Comparison of ENCODE assay signal across 14 cellular contexts in the genomic region with DNA sequence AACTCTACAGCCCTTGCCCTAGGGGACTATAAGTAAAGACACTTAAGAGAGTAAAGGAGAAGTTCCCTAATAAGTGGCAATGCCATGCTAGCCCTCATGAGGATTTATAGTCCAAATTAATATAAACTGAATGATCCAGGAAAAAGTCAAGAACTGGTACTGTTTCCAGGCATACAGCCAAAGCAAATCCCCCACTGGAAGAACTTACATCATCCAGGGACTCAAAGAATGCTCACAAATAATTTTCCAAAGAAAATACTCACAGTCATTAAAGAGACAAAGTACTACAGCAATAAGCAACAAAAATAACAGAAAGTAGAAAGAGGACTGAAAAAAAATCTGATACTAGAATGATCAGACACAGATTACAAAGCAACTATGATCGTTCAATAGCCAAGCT.
DNase-seq lines count a peak whose midpoint lies in the region; ATAC-seq and TF ChIP-seq lines count a peak whose summit lies in the region.
"Had no signal": no experiment of that assay in that cellular context is flagged by ENCODE, and none has a peak within 500 bp of the region (broad histone marks: within the 10 kb centered on the region; RNA-seq: fewer than 3 reads in every experiment).

No MANE protein-coding gene starts in this region.

- H2AFZ ChIP-seq in PC-3 (ENCODE audit: low read length): no peak overlapping the region

- ATAC-seq in PC-3: no peak
- no peak for ATAC-seq in HG03342 (IDR thresholded peaks at IDR 0.05; ENCODE audit: unreplicated experiment)
- no peak for ATAC-seq in activated CD4-positive, alpha-beta T cell treated with anti-CD3 and anti-CD28 coated beads for 36 hours
- ATAC-seq: activated T-cell treated with anti-CD3 and anti-CD28 coated beads, Interleukin-2, amount 50 U/mL, for 4 hours; CD8-positive, alpha-beta T cell had no signal

- no peaks in the 10 kb centered on the region for H3K27me3 ChIP-seq in PC-3 (ENCODE audit: low read length)

- H3K36me3 Mint-ChIP-seq in endothelial cell (ENCODE audit: low read depth, unreplicated experiment): no peaks in the 10 kb centered on the region
- H3K36me3 Mint-ChIP-seq in activated CD4-positive, alpha-beta T cell treated with anti-CD3 and anti-CD28 coated beads for 36 hours (ENCODE audit: low read depth): no peaks in the 10 kb centered on the region
- H3K36me3 Mint-ChIP-seq in activated naive CD8-positive, alpha-beta T cell treated with anti-CD3 and anti-CD28 coated beads for 36 hours: peaks cover 2% of the 10 kb centered on the region
- H3K36me3 Mint-ChIP-seq: CD8-positive, alpha-beta T cell had no signal

- H3K4me2 ChIP-seq in PC-3 (ENCODE audit: low read length): no peak overlapping the region

- no peaks in the 10 kb centered on the region for H3K9me3 ChIP-seq in PC-3 (ENCODE audit: low read length)

- TF ChIP-seq CTCF in PC-3 (conservative IDR thresholded peaks at IDR 0.05; ENCODE audit: low read depth, low read length) (no peak), endothelial cell (IDR thresholded peaks at IDR 0.05; ENCODE audit: unreplicated experiment) (no peak)

- H3K27ac ChIP-seq in PC-3 (ENCODE audit: low read length): no peak overlapping the region

- H3K36me3 ChIP-seq in PC-3 (ENCODE audit: low read depth, low read length): no peaks in the 10 kb centered on the region

- POLR2A ChIA-PET in PC-3 (lab: Charles Lee; ENCODE audit: unreplicated experiment): no interaction called here
- POLR2A ChIA-PET in activated CD4-positive, alpha-beta T cell treated with anti-CD3 and anti-CD28 coated beads for 36 hours (lab: Charles Lee): no interaction called here

- intact Hi-C loops in PC-3 (cut with micrococcal nuclease): no loop called here
- intact Hi-C loops in activated CD4-positive, alpha-beta T cell treated with anti-CD3 and anti-CD28 coated beads for 36 hours (cut with DNase I, micrococcal nuclease): no loop called here

- H3K27me3 Mint-ChIP-seq in endothelial cell (ENCODE audit: unreplicated experiment): no peaks in the 10 kb centered on the region
- no peaks in the 10 kb centered on the region for H3K27me3 Mint-ChIP-seq in activated CD4-positive, alpha-beta T cell treated with anti-CD3 and anti-CD28 coated beads for 36 hours
- H3K27me3 Mint-ChIP-seq in activated naive CD8-positive, alpha-beta T cell treated with anti-CD3 and anti-CD28 coated beads for 36 hours: no peaks in the 10 kb centered on the region

- no peaks in the 10 kb centered on the region for H3F3A ChIP-seq in PC-3 (ENCODE audit: low read length, unreplicated experiment)

- H3K4me1 ChIP-seq in PC-3 (ENCODE audit: insufficient read depth, low read length): no peaks in the 10 kb centered on the region

- H4K20me1 ChIP-seq in PC-3 (ENCODE audit: low read length): no peaks in the 10 kb centered on the region

- no peaks in the 10 kb centered on the region for H3K79me2 ChIP-seq in PC-3 (ENCODE audit: low read length)

- no peaks in the 10 kb centered on the region for H3K9me2 ChIP-seq in PC-3 (replicated peaks; ENCODE audit: low read length)

- DNase-seq in AG08396 (ENCODE audit: low spot score) (peak; percentile 16), PC-3 (peak; percentile 2), fibroblast of gingiva (ENCODE audit: low read depth) (peak; percentile 86), mucosa of gallbladder (ENCODE audit: low spot score) (peak; percentile 16), endothelial cell (ENCODE audit: low spot score) (no peak)
- DNase-seq in activated CD4-positive, alpha-beta T cell treated with anti-CD3 and anti-CD28 coated beads for 36 hours: no peak
- DNase-seq in activated naive CD8-positive, alpha-beta T cell treated with anti-CD3 and anti-CD28 coated beads for 36 hours: no peak
- DNase-seq: activated T-cell treated with anti-CD3 and anti-CD28 coated beads, Interleukin-2, amount 50 U/mL, for 4 hours; CD8-positive, alpha-beta T cell; cortex of kidney; NCI-H1930; OCI-M1; trophoblast cell had no signal

- no peak overlapping the region for H3K4me3 ChIP-seq in PC-3 (ENCODE audit: low read length)

- H3K9me3 Mint-ChIP-seq in endothelial cell (ENCODE audit: unreplicated experiment): no peaks in the 10 kb centered on the region
- H3K9me3 Mint-ChIP-seq in activated CD4-positive, alpha-beta T cell treated with anti-CD3 and anti-CD28 coated beads for 36 hours (ENCODE audit: low read depth): no peaks in the 10 kb centered on the region
- H3K9me3 Mint-ChIP-seq in activated naive CD8-positive, alpha-beta T cell treated with anti-CD3 and anti-CD28 coated beads for 36 hours: peaks cover 2% of the 10 kb centered on the region

- H3K4me3 Mint-ChIP-seq in endothelial cell (ENCODE audit: unreplicated experiment): no peak overlapping the region
- no peak overlapping the region for H3K4me3 Mint-ChIP-seq in activated CD4-positive, alpha-beta T cell treated with anti-CD3 and anti-CD28 coated beads for 36 hours
- H3K4me3 Mint-ChIP-seq in activated naive CD8-positive, alpha-beta T cell treated with anti-CD3 and anti-CD28 coated beads for 36 hours: no peak overlapping the region
- H3K4me3 Mint-ChIP-seq: activated T-cell treated with anti-CD3 and anti-CD28 coated beads, Interleukin-2, amount 50 U/mL, for 4 hours; CD8-positive, alpha-beta T cell had no signal

- no peak overlapping the region for H3K27ac Mint-ChIP-seq in endothelial cell (ENCODE audit: unreplicated experiment)
- H3K27ac Mint-ChIP-seq in activated CD4-positive, alpha-beta T cell treated with anti-CD3 and anti-CD28 coated beads for 36 hours: no peak overlapping the region
- no peak overlapping the region for H3K27ac Mint-ChIP-seq in activated naive CD8-positive, alpha-beta T cell treated with anti-CD3 and anti-CD28 coated beads for 36 hours
- H3K27ac Mint-ChIP-seq: CD8-positive, alpha-beta T cell had no signal

- CTCF ChIA-PET in PC-3 (lab: Charles Lee): no interaction called here
- CTCF ChIA-PET in activated CD4-positive, alpha-beta T cell treated with anti-CD3 and anti-CD28 coated beads for 36 hours (lab: Charles Lee): interaction anchor here (0.6 kb wide), 1 partner anchor 438 kb away, joined by 3 read pairs; no protein-coding TSS in a partner anchor

- H3K9ac ChIP-seq in PC-3 (ENCODE audit: low read length): no peak overlapping the region

- no peaks in the 10 kb centered on the region for H3K4me1 Mint-ChIP-seq in endothelial cell (ENCODE audit: unreplicated experiment)
- peaks cover 4% of the 10 kb centered on the region for H3K4me1 Mint-ChIP-seq in activated CD4-positive, alpha-beta T cell treated with anti-CD3 and anti-CD28 coated beads for 36 hours
- H3K4me1 Mint-ChIP-seq in activated naive CD8-positive, alpha-beta T cell treated with anti-CD3 and anti-CD28 coated beads for 36 hours: peaks cover 20% of the 10 kb centered on the region

- no TSS peak for BruUV-seq in PC-3 (replicated peaks; lab: Mats Ljungman, UMichigan)

Comparison
In these comparisons a context has a peak if more than half of its experiments do, and no peak if none do; other contexts are left out.
1. DNase-seq: peak in AG08396 (single experiment), PC-3 (single experiment), fibroblast of gingiva (single experiment) and mucosa of gallbladder (single experiment); none in endothelial cell (single experiment), activated CD4-positive, alpha-beta T cell treated with anti-CD3 and anti-CD28 coated beads for 36 hours (single experiment) and activated naive CD8-positive, alpha-beta T cell treated with anti-CD3 and anti-CD28 coated beads for 36 hours (single experiment).